13 cellular contexts compared by ENCODE assay signal in genomic region chr5:28576022-28576421, GRCh38.
A peak's percentile ranks its signal among the peaks of the same experiment; 100 is the strongest.
DNase-seq lines count a peak whose midpoint lies in the region; ATAC-seq and TF ChIP-seq lines count a peak whose summit lies in the region.
"Had no signal": no experiment of that assay in that cellular context is flagged by ENCODE, and none has a peak within 500 bp of the region (broad histone marks: within the 10 kb centered on the region; RNA-seq: fewer than 3 reads in every experiment).

No MANE protein-coding gene starts in this region.

- H3K9me2 ChIP-seq in hepatocyte (replicated peaks; ENCODE audit: insufficient read depth), result no peaks in the 10 kb centered on the region

- TF ChIP-seq CTCF in RWPE2 (IDR thresholded peaks at IDR 0.05; ENCODE audit: poor library complexity, severe bottlenecking), result peak; percentile 47
- TF ChIP-seq CTCF in hepatocyte (IDR thresholded peaks at IDR 0.05; ENCODE audit: poor library complexity), result peak; percentile 17
- TF ChIP-seq CTCF in prostate gland (IDR thresholded peaks at IDR 0.05), result no peak

- H3K4me3 ChIP-seq in RWPE2 (ENCODE audit: severe bottlenecking), result no peak overlapping the region
- no peak overlapping the region for H3K4me3 ChIP-seq in hepatocyte
- H3K4me3 ChIP-seq in prostate gland, result no peak overlapping the region
- H3K4me3 ChIP-seq: HAP-1 had no signal

- H3K4me2 ChIP-seq in hepatocyte, result no peak overlapping the region

- no peak overlapping the region for H3K4me3 Mint-ChIP-seq in activated CD4-positive, alpha-beta T cell treated with anti-CD3 and anti-CD28 coated beads for 36 hours

- no peak overlapping the region for H3K27ac Mint-ChIP-seq in activated CD4-positive, alpha-beta T cell treated with anti-CD3 and anti-CD28 coated beads for 36 hours

- no peaks in the 10 kb centered on the region for H3K27me3 Mint-ChIP-seq in activated CD4-positive, alpha-beta T cell treated with anti-CD3 and anti-CD28 coated beads for 36 hours

- CTCF ChIA-PET in activated CD4-positive, alpha-beta T cell treated with anti-CD3 and anti-CD28 coated beads for 36 hours (lab: Charles Lee), result no interaction called here

- ATAC-seq in RWPE2 (ENCODE audit: low read depth), result peak; percentile 37; the same call in 1 of the 3 replicates
- ATAC-seq in HG03378 (IDR thresholded peaks at IDR 0.05; ENCODE audit: unreplicated experiment), result no peak
- ATAC-seq in GM18861 (IDR thresholded peaks at IDR 0.05; ENCODE audit: unreplicated experiment), result no peak
- no peak for ATAC-seq in activated CD4-positive, alpha-beta T cell treated with anti-CD3 and anti-CD28 coated beads for 36 hours

- H3K9me3 ChIP-seq in RWPE2 (ENCODE audit: severe bottlenecking) (no peaks in the 10 kb centered on the region), hepatocyte (ENCODE audit: low read depth) (no peaks in the 10 kb centered on the region), prostate gland (no peaks in the 10 kb centered on the region)
- H3K9me3 ChIP-seq: HAP-1 had no signal

- H3K4me1 ChIP-seq in RWPE2 (ENCODE audit: insufficient read depth, poor library complexity, severe bottlenecking), result peaks cover 7% of the 10 kb centered on the region
- H3K4me1 ChIP-seq in hepatocyte (ENCODE audit: insufficient read depth), result no peaks in the 10 kb centered on the region
- H3K4me1 ChIP-seq in prostate gland (replicated peaks), result no peaks in the 10 kb centered on the region

- H3K27me3 ChIP-seq in RWPE2 (ENCODE audit: insufficient read depth, poor library complexity, severe bottlenecking) (no peaks in the 10 kb centered on the region), hepatocyte (no peaks in the 10 kb centered on the region), prostate gland (replicated peaks; ENCODE audit: insufficient read depth) (no peaks in the 10 kb centered on the region)

- H4K20me1 ChIP-seq in hepatocyte (ENCODE audit: insufficient read depth, poor library complexity, severe bottlenecking), result no peaks in the 10 kb centered on the region

- H3K36me3 ChIP-seq in RWPE2 (ENCODE audit: low read depth), result no peaks in the 10 kb centered on the region
- no peaks in the 10 kb centered on the region for H3K36me3 ChIP-seq in hepatocyte (replicated peaks; ENCODE audit: insufficient read depth, low read depth)
- no peaks in the 10 kb centered on the region for H3K36me3 ChIP-seq in prostate gland
- H3K36me3 ChIP-seq: HAP-1 had no signal

- H3K27ac ChIP-seq in RWPE2 (ENCODE audit: poor library complexity, severe bottlenecking) (no peak overlapping the region), hepatocyte (no peak overlapping the region), prostate gland (no peak overlapping the region)

- TF ChIP-seq POLR2A in prostate gland (IDR thresholded peaks at IDR 0.05), result no peak

- H3K79me2 ChIP-seq in hepatocyte, result no peaks in the 10 kb centered on the region

- no peaks in the 10 kb centered on the region for H3K36me3 Mint-ChIP-seq in activated CD4-positive, alpha-beta T cell treated with anti-CD3 and anti-CD28 coated beads for 36 hours (ENCODE audit: low read depth)

- H2AFZ ChIP-seq in hepatocyte, result no peak overlapping the region

- H3K9me3 Mint-ChIP-seq in activated CD4-positive, alpha-beta T cell treated with anti-CD3 and anti-CD28 coated beads for 36 hours (ENCODE audit: low read depth), result peaks cover 34% of the 10 kb centered on the region

- 49% methylated on average over 2 of the region's 2 CpGs for WGBS in hepatocyte (ENCODE audit: low lambda C conversion rate, missing lambda C conversion rate)
- WGBS in prostate gland, result 71% methylated on average over 2 of the region's 2 CpGs

- DNase-seq in COLO829 (ENCODE audit: low spot score) (peak; percentile 0), HT1080 (ENCODE audit: low read depth) (peak; percentile 46), RWPE2 (ENCODE audit: low spot score) (no peak), hepatocyte (ENCODE audit: low spot score) (peak; percentile 10), prostate gland (ENCODE audit: low spot score) (no peak)
- DNase-seq in activated CD4-positive, alpha-beta T cell treated with anti-CD3 and anti-CD28 coated beads for 36 hours, result no peak
- DNase-seq: foreskin fibroblast, NCI-H1930, small intestine, SW 1271 had no signal

- POLR2A ChIA-PET in activated CD4-positive, alpha-beta T cell treated with anti-CD3 and anti-CD28 coated beads for 36 hours (lab: Charles Lee), result no interaction called here

- no peaks in the 10 kb centered on the region for H3K4me1 Mint-ChIP-seq in activated CD4-positive, alpha-beta T cell treated with anti-CD3 and anti-CD28 coated beads for 36 hours

- intact Hi-C loops in prostate gland (cut with DNase I), result no loop called here
- intact Hi-C loops in activated CD4-positive, alpha-beta T cell treated with anti-CD3 and anti-CD28 coated beads for 36 hours (cut with DNase I, micrococcal nuclease), result no loop called here

Comparison
In these comparisons a context has a peak if more than half of its experiments do, and no peak if none do; other contexts are left out.
1. DNase-seq: peak in COLO829 (single experiment), HT1080 (single experiment) and hepatocyte (single experiment); none in RWPE2 (single experiment), prostate gland (single experiment) and activated CD4-positive, alpha-beta T cell treated with anti-CD3 and anti-CD28 coated beads for 36 hours (single experiment).
2. CTCF ChIP-seq: peak in RWPE2 (single experiment) and hepatocyte (single experiment); none in prostate gland (0 of 4).